ENCODE assay signal across 8 cellular contexts in the genomic region with DNA sequence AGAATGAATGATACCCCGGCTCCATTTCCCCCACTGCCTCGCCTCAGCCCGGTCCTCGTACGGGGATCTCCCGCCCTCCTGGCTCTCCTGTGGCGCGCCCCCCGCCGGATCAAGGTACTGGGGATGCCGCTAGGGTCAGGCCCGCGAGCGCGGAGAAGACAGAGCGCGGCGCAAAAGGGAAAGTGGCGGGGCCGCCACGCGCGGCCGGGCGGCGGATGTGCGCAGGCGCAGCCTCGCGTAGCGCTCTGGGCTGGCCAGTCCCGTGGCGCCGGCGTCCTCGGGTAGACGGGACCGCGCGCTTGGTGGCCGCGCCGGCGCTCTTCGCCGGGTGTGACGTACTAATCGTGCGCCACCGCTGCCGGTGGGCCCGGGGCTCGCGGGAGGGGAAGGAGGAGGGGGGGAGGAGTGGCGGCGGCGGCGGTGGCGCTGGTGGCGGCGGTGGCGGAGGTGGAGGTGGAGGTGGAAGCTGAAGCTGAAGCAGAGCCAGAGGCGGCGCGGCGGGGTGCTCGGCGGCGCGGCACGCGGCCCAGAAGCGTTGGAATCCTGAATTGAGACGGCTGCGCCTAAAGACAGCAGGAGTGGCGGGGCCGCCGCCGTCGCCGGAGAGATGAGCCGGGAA. TPM values are rescaled to one million over a fixed set of nuclear protein-coding genes. Genes with fewer than 3 reads are reported as not detected.
DNase-seq lines count a peak whose midpoint lies in the region; ATAC-seq and TF ChIP-seq lines count a peak whose summit lies in the region.

A gene (plus strand): TSS at position 331 of the 619 bp plus-strand sequence. CDS start 1,158 bp downstream, outside the sequence.

- intact Hi-C loops in spleen (cut with DNase I; ENCODE audit: low total_unique reads), result loop anchor here (5.0 kb wide), 2 partner anchors 44 to 124 kb away; a partner anchor contains a TSS

- H3K27me3 ChIP-seq in spleen (replicated peaks in 1 of 7), result no peaks in the 10 kb centered on the region

- no peaks in the 10 kb centered on the region for H3K9me3 ChIP-seq in spleen

- H3K36me3 ChIP-seq in spleen, result peaks cover 5 to 53% (median 31%) of the 10 kb centered on the region in 6 donors

- 0 to 1% (median 0%) methylated on average over 37 to 82 of the region's 82 CpGs for WGBS in spleen, 5 donors

- TF ChIP-seq CTCF in spleen (IDR thresholded peaks at IDR 0.05 in 8 of 11, conservative IDR thresholded peaks at IDR 0.05 in 3 of 11), result peak in 1 of 11 experiments; percentile 3

- H3K4me1 ChIP-seq in spleen, result peaks cover 43 to 83% (median 72%) of the 10 kb centered on the region in 6 donors

- peak in 2 of 3 donors; percentile 32 to 40 for TF ChIP-seq POLR2A in spleen (IDR thresholded peaks at IDR 0.05)

- peak; percentile 44 for ATAC-seq in HG02943 (IDR thresholded peaks at IDR 0.05; ENCODE audit: low read depth, unreplicated experiment)

- DNase-seq in NCI-H2029 (lab: John Stamatoyannopoulos, UW) (peak; percentile 57), NCI-H2029 treated with DMSO at 0.1 percent for 48 hours (lab: John Stamatoyannopoulos, UW) (no peak), NCI-H2196 (lab: John Stamatoyannopoulos, UW; ENCODE audit: unreplicated experiment) (peak; percentile 82), iris pigment epithelial cell (ENCODE audit: low read depth) (peak; percentile 89), spleen (peak; percentile 98)
- peak; percentile 82 for DNase-seq in activated CD4-positive, CD25-positive, alpha-beta regulatory T cell treated with anti-CD3 and anti-CD28 coated beads, Interleukin-2, amount 50 U/mL, for 16 hours (ENCODE audit: low read depth, low spot score)
- peak; percentile 91 for DNase-seq in central memory CD4-positive, alpha-beta T cell

- H3K4me3 ChIP-seq in spleen, result peak within 1 kb of the TSS; percentile 75 to 98 (median 95)

- H3K27ac ChIP-seq in spleen, result peak within 1 kb of the TSS; percentile 86 to 98 (median 94)

RNA-seq across cellular contexts. Expression of the gene that starts here (rescaled TPM):
- 10 to 100 TPM; 36.3 to 71.7 (median 42.9) TPM for total RNA-seq in spleen
- polyA plus RNA-seq in spleen, result 10 to 100 TPM; 43.1 to 52.7 (median 45.6) TPM
